Comparison of ENCODE assay signal across 17 cellular contexts in the genomic region with DNA sequence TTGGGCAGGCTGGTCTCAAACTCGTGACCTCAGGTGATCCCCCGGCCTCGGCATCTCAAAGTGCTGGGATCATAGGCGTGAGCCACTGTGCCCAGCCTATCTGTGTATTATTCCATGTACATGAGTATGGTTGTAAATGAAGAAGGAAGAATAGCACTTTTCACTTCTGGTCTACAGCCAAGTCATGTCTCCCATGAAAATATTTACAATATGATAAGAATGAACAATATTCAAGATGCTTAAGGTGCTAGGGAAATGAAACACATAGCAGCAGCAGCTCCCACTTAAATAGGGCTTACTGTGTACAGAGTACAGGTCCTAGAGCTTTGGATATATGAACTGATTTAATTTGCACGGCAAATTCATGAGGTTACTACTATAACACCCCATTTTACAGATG.
DNase-seq lines count a peak whose midpoint lies in the region; ATAC-seq, FAIRE-seq and TF ChIP-seq lines count a peak whose summit lies in the region.
"Had no signal": no experiment of that assay in that cellular context is flagged by ENCODE, and none has a peak within 500 bp of the region (broad histone marks: within the 10 kb centered on the region; RNA-seq: fewer than 3 reads in every experiment).

No MANE protein-coding gene starts in this region.

- no peak overlapping the region for H3K4me2 ChIP-seq in endothelial cell of umbilical vein (ENCODE audit: insufficient read depth, low read length)
- H3K4me2 ChIP-seq: A549 had no signal

- H2AFZ ChIP-seq in endothelial cell of umbilical vein (ENCODE audit: low read depth, low read length), result no peak overlapping the region

- no peaks in the 10 kb centered on the region for H3K36me3 ChIP-seq in endothelial cell of umbilical vein (ENCODE audit: control insufficient read depth in 2 of 2, extremely low read depth in 1 of 2, insufficient read depth in 2 of 2, low read length in 2 of 2)
- no peaks in the 10 kb centered on the region for H3K36me3 ChIP-seq in lower lobe of right lung
- no peaks in the 10 kb centered on the region for H3K36me3 ChIP-seq in upper lobe of right lung
- H3K36me3 ChIP-seq: BE2C had no signal

- CTCF ChIA-PET in endothelial cell of umbilical vein (lab: Charles Lee), result interaction anchor here (1.4 to 1.7 kb wide), 2 partner anchors 12 to 38 kb away, joined by 4 to 6 read pairs; no protein-coding TSS in a partner anchor

- H3K4me3 ChIP-seq in endothelial cell of umbilical vein (replicated peaks in 1 of 3; ENCODE audit: insufficient read depth in 1 of 3, low read depth in 1 of 3, low read length in 3 of 3) (no peak overlapping the region), lower lobe of right lung (no peak overlapping the region), upper lobe of right lung (no peak overlapping the region)
- H3K4me3 ChIP-seq: A549 had no signal

- H3K27me3 Mint-ChIP-seq in endothelial cell (ENCODE audit: unreplicated experiment), result no peaks in the 10 kb centered on the region

- H3K9me3 ChIP-seq in endothelial cell of umbilical vein (replicated peaks; ENCODE audit: control insufficient read depth, insufficient read depth, low read length), result no peaks in the 10 kb centered on the region
- H3K9me3 ChIP-seq in lower lobe of right lung, result no peaks in the 10 kb centered on the region
- no peaks in the 10 kb centered on the region for H3K9me3 ChIP-seq in upper lobe of right lung
- H3K9me3 ChIP-seq: A549, BE2C had no signal

- BruUV-seq in endothelial cell of umbilical vein (replicated peaks; lab: Mats Ljungman, UMichigan), result no TSS peak

- TF ChIP-seq CTCF in endothelial cell of umbilical vein (IDR thresholded peaks at IDR 0.05; ENCODE audit: extremely low read depth in 1 of 2, insufficient read depth in 1 of 2, low read depth in 1 of 2, low read length in 2 of 2) (no peak), lower lobe of right lung (IDR thresholded peaks at IDR 0.05) (no peak), upper lobe of right lung (IDR thresholded peaks at IDR 0.05) (no peak), endothelial cell (IDR thresholded peaks at IDR 0.05; ENCODE audit: unreplicated experiment) (no peak)

- FAIRE-seq in endothelial cell of umbilical vein (lab: Jason Lieb, UNC), result no peak
- FAIRE-seq: A549 had no signal

- no peaks in the 10 kb centered on the region for H3K4me1 Mint-ChIP-seq in endothelial cell (ENCODE audit: unreplicated experiment)

- H3K9ac ChIP-seq in endothelial cell of umbilical vein (replicated peaks; ENCODE audit: extremely low read depth, insufficient read depth, low read length), result no peak overlapping the region

- no peak overlapping the region for H3K27ac ChIP-seq in endothelial cell of umbilical vein (ENCODE audit: insufficient read depth, low read depth, low read length)
- H3K27ac ChIP-seq in lower lobe of right lung, result no peak overlapping the region
- H3K27ac ChIP-seq in upper lobe of right lung, result no peak overlapping the region

- peaks cover under 1% of the 10 kb centered on the region for H3K9me3 Mint-ChIP-seq in endothelial cell (ENCODE audit: unreplicated experiment)

- no peak for TF ChIP-seq POLR2A in endothelial cell of umbilical vein (IDR thresholded peaks at IDR 0.05; ENCODE audit: low read depth, low read length)

- no peaks in the 10 kb centered on the region for H3K79me2 ChIP-seq in endothelial cell of umbilical vein (ENCODE audit: control insufficient read depth, insufficient read depth, low read length)

- intact Hi-C loops in endothelial cell of umbilical vein (cut with micrococcal nuclease) (no loop called here), lower lobe of right lung (cut with DNase I) (no loop called here), upper lobe of right lung (cut with DNase I) (no loop called here)

- peaks cover 2% of the 10 kb centered on the region for H3K36me3 Mint-ChIP-seq in endothelial cell (ENCODE audit: low read depth, unreplicated experiment)

- POLR2A ChIA-PET in endothelial cell of umbilical vein (lab: Charles Lee), result no interaction called here

- H3K9me1 ChIP-seq in endothelial cell of umbilical vein (replicated peaks; ENCODE audit: control insufficient read depth, extremely low read depth, insufficient read depth, low read length), result no peaks in the 10 kb centered on the region

- H3K27ac Mint-ChIP-seq in endothelial cell (ENCODE audit: unreplicated experiment), result no peak overlapping the region

- peak; percentile 54 for DNase-seq in NCI-H226
- DNase-seq in endothelial cell of umbilical vein (ENCODE audit: low read depth, low spot score), result peak; percentile 69
- no peak for DNase-seq in lower lobe of right lung
- DNase-seq in upper lobe of right lung, result no peak
- DNase-seq in inferior parietal cortex (ENCODE audit: extremely low spot score), result no peak
- DNase-seq in endothelial cell (ENCODE audit: low spot score), result no peak
- DNase-seq: BE2C; DMS79; Karpas-422; MV-4-11; NCI-H2029 treated with DMSO at 0.1 percent for 48 hours; NCI-H345; NCI-H524; NCI-H774; NK-92 treated with Interleukin-12 subunit alpha and Interleukin-12 subunit beta, amount 100 ng/mL, for 24 hours had no signal

- no peaks in the 10 kb centered on the region for H4K20me1 ChIP-seq in endothelial cell of umbilical vein (replicated peaks; ENCODE audit: control insufficient read depth, extremely low read depth, insufficient read depth, low read length)

- dilution Hi-C loops in endothelial cell of umbilical vein (cut with MboI; ENCODE audit: extremely low pct_ligation_motif_present, low sequenced_read_pairs), result no loop called here

- H3K4me1 ChIP-seq in endothelial cell of umbilical vein (ENCODE audit: control insufficient read depth, extremely low read depth, insufficient read depth, low read length), result peaks cover 2% of the 10 kb centered on the region
- H3K4me1 ChIP-seq in lower lobe of right lung, result peaks cover 10% of the 10 kb centered on the region
- H3K4me1 ChIP-seq in upper lobe of right lung, result no peaks in the 10 kb centered on the region

- ATAC-seq in lower lobe of right lung (peak; percentile 39 to 54), upper lobe of right lung (peak; percentile 52), HG03196 (IDR thresholded peaks at IDR 0.05; ENCODE audit: unreplicated experiment) (no peak)
- ATAC-seq: A549 had no signal

- H3K4me3 Mint-ChIP-seq in endothelial cell (ENCODE audit: unreplicated experiment), result no peak overlapping the region

- H3K27me3 ChIP-seq in endothelial cell of umbilical vein (ENCODE audit: control insufficient read depth in 2 of 2, insufficient read depth in 2 of 2, low read length in 2 of 2), result no peaks in the 10 kb centered on the region
- no peaks in the 10 kb centered on the region for H3K27me3 ChIP-seq in lower lobe of right lung (ENCODE audit: low read depth)
- no peaks in the 10 kb centered on the region for H3K27me3 ChIP-seq in upper lobe of right lung
- H3K27me3 ChIP-seq: BE2C had no signal

TF ChIP-seq in endothelial cell of umbilical vein, 7 proteins besides CTCF, POLR2A, EP300 and RAD21:
- TF ChIP-seq EZH2 (IDR thresholded peaks at IDR 0.05; ENCODE audit: borderline replicate concordance, low read depth, low read length, severe bottlenecking), result no peak
- TF ChIP-seq GATA2 (IDR thresholded peaks at IDR 0.05; ENCODE audit: insufficient read depth, insufficient read length, low read depth, low read length), result no peak
- no peak for TF ChIP-seq POLR2AphosphoS5 (IDR thresholded peaks at IDR 0.05; ENCODE audit: insufficient read depth, low read depth, low read length)
- TF ChIP-seq JUN (IDR thresholded peaks at IDR 0.05; ENCODE audit: borderline replicate concordance, insufficient read depth, insufficient read length, low read depth), result no peak
- no peak for TF ChIP-seq FOS (IDR thresholded peaks at IDR 0.05; ENCODE audit: borderline replicate concordance, insufficient read depth, low read length)
- TF ChIP-seq MAX (IDR thresholded peaks at IDR 0.05; ENCODE audit: insufficient read depth, insufficient read length), result no peak
- TF ChIP-seq MYC (IDR thresholded peaks at IDR 0.05; ENCODE audit: low read depth, low read length), result no peak

Comparison
In these comparisons a context has a peak if more than half of its experiments do, and no peak if none do; other contexts are left out.
1. DNase-seq: peak in NCI-H226 (single experiment) and endothelial cell of umbilical vein (single experiment); none in lower lobe of right lung (single experiment), upper lobe of right lung (single experiment), inferior parietal cortex (single experiment) and endothelial cell (single experiment).